21 cellular contexts compared by ENCODE assay signal in the genomic region with DNA sequence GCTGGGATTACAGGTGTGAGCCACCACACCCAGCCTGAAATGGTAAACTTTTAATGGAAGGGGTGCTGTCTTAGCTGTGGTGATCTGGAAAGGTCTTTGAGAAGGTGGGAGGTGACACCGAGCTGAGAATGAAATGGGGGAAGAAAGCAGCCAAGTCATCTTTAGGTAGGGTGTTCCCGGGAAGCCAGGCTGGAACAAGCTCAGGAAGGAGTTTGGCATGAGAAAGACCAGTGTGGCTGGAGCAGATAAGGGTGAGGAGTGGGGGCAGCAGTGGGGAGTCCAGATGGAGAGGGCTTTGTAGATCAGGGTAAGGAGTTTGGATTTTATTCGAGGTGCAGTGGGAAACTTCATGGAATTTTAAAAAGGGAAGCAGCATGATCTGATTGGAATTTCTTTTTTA.
"Had no signal": no experiment of that assay in that cellular context is flagged by ENCODE, and none has a peak within 500 bp of the region (broad histone marks: within the 10 kb centered on the region; RNA-seq: fewer than 3 reads in every experiment).

No MANE protein-coding gene starts in this region.

- DNase-seq: activated CD4-positive, alpha-beta T cell treated with anti-CD3 and anti-CD28 coated beads for 36 hours; activated CD4-positive, alpha-beta T cell treated with anti-CD3 and anti-CD28 coated beads, Interleukin-2, amount 50 U/mL, for 4 hours; activated gamma-delta T cell treated with Interleukin-2 at 50 U/mL for 16 hours; activated naive CD8-positive, alpha-beta T cell treated with anti-CD3 and anti-CD28 coated beads, Interleukin-2, amount 50 U/mL, for 24 hours; activated T-cell treated with anti-CD3 and anti-CD28 coated beads, Interleukin-2, amount 50 U/mL, for 1 hour; amygdala; central memory CD4-positive, alpha-beta T cell; foreskin keratinocyte; islet precursor cell; left ventricle myocardium inferior; natural killer cell; posterior cingulate gyrus; right lobe of liver; stimulated activated CD4-positive, alpha-beta T cell treated with anti-CD3 and anti-CD28 coated beads, Interleukin-4, amount 100 ng/mL, for 1 hour; stimulated activated naive CD8-positive, alpha-beta T cell treated with anti-CD3 and anti-CD28 coated beads, Interleukin-15, amount 100 ng/mL, for 72 hours; SW 1271; T-helper 9 cell; tibial artery had no signal

- H3K27ac Mint-ChIP-seq: activated CD4-positive, alpha-beta T cell treated with anti-CD3 and anti-CD28 coated beads for 36 hours; activated naive CD4-positive, alpha-beta T cell treated with anti-CD3 and anti-CD28 coated beads, Interleukin-2, amount 50 U/mL, for 24 hours; activated naive CD8-positive, alpha-beta T cell treated with anti-CD3 and anti-CD28 coated beads, Interleukin-2, amount 50 U/mL, for 24 hours; natural killer cell; T-helper 1 cell treated with Interleukin-12 subunit alpha and Interleukin-12 subunit beta and Interleukin-4 antibody, amounts not matched to agents 30 μg/mL and 1 μg/mL, for 36 hours had no signal

- H3K4me3 Mint-ChIP-seq: activated CD4-positive, alpha-beta T cell treated with anti-CD3 and anti-CD28 coated beads for 36 hours; activated naive CD4-positive, alpha-beta T cell treated with anti-CD3 and anti-CD28 coated beads, Interleukin-2, amount 50 U/mL, for 24 hours; activated naive CD8-positive, alpha-beta T cell treated with anti-CD3 and anti-CD28 coated beads, Interleukin-2, amount 50 U/mL, for 24 hours; dendritic cell treated with granulocyte-macrophage colony-stimulating factor and Interleukin-4, amounts not matched to agents 40 ng/mL and 50 ng/mL, for 4 days; natural killer cell; stimulated activated naive CD8-positive, alpha-beta T cell treated with anti-CD3 and anti-CD28 coated beads, Interleukin-15, amount 100 ng/mL, for 72 hours; T-helper 1 cell treated with Interleukin-12 subunit alpha and Interleukin-12 subunit beta and Interleukin-4 antibody, amounts not matched to agents 30 μg/mL and 1 μg/mL, for 36 hours had no signal

- ATAC-seq: activated CD4-positive, alpha-beta T cell treated with anti-CD3 and anti-CD28 coated beads for 36 hours; activated naive CD8-positive, alpha-beta T cell treated with anti-CD3 and anti-CD28 coated beads, Interleukin-2, amount 50 U/mL, for 24 hours; foreskin keratinocyte; natural killer cell; stimulated activated naive CD8-positive, alpha-beta T cell treated with anti-CD3 and anti-CD28 coated beads, Interleukin-15, amount 100 ng/mL, for 72 hours had no signal

- H3K4me1 Mint-ChIP-seq: activated naive CD4-positive, alpha-beta T cell treated with anti-CD3 and anti-CD28 coated beads, Interleukin-2, amount 50 U/mL, for 24 hours; activated naive CD8-positive, alpha-beta T cell treated with anti-CD3 and anti-CD28 coated beads, Interleukin-2, amount 50 U/mL, for 24 hours; stimulated activated naive CD8-positive, alpha-beta T cell treated with anti-CD3 and anti-CD28 coated beads, Interleukin-15, amount 100 ng/mL, for 72 hours had no signal

- H3K27me3 Mint-ChIP-seq: activated CD4-positive, alpha-beta T cell treated with anti-CD3 and anti-CD28 coated beads for 36 hours; activated naive CD4-positive, alpha-beta T cell treated with anti-CD3 and anti-CD28 coated beads, Interleukin-2, amount 50 U/mL, for 24 hours; activated naive CD8-positive, alpha-beta T cell treated with anti-CD3 and anti-CD28 coated beads, Interleukin-2, amount 50 U/mL, for 24 hours; dendritic cell treated with granulocyte-macrophage colony-stimulating factor and Interleukin-4, amounts not matched to agents 40 ng/mL and 50 ng/mL, for 4 days; stimulated activated naive CD8-positive, alpha-beta T cell treated with anti-CD3 and anti-CD28 coated beads, Interleukin-15, amount 100 ng/mL, for 72 hours had no signal

- H3K9me3 Mint-ChIP-seq: activated naive CD4-positive, alpha-beta T cell treated with anti-CD3 and anti-CD28 coated beads, Interleukin-2, amount 50 U/mL, for 24 hours; activated naive CD8-positive, alpha-beta T cell treated with anti-CD3 and anti-CD28 coated beads, Interleukin-2, amount 50 U/mL, for 24 hours; dendritic cell treated with granulocyte-macrophage colony-stimulating factor and Interleukin-4, amounts not matched to agents 40 ng/mL and 50 ng/mL, for 4 days; natural killer cell; stimulated activated naive CD8-positive, alpha-beta T cell treated with anti-CD3 and anti-CD28 coated beads, Interleukin-15, amount 100 ng/mL, for 72 hours; T-helper 1 cell treated with Interleukin-12 subunit alpha and Interleukin-12 subunit beta and Interleukin-4 antibody, amounts not matched to agents 30 μg/mL and 1 μg/mL, for 36 hours had no signal

- H3K36me3 Mint-ChIP-seq: natural killer cell had no signal
